13 cellular contexts compared by ENCODE assay signal in genomic region chr15:78048410-78048946, GRCh38. TPM values are rescaled to one million over a fixed set of nuclear protein-coding genes. Genes with fewer than 3 reads are reported as not detected.
DNase-seq lines count a peak whose midpoint lies in the region; ATAC-seq and TF ChIP-seq lines count a peak whose summit lies in the region.
"Had no signal": no experiment of that assay in that cellular context is flagged by ENCODE, and none has a peak within 500 bp of the region (broad histone marks: within the 10 kb centered on the region; RNA-seq: fewer than 3 reads in every experiment).

No MANE protein-coding gene starts in this region.

- no peak overlapping the region for H2AK9ac ChIP-seq in IMR-90 (replicated peaks; ENCODE audit: low read depth, low read length, poor library complexity)

- no peak for DNase-seq in IMR-90
- no peak for DNase-seq in right atrium auricular region (ENCODE audit: low spot score)
- DNase-seq in smooth muscle cell (lab: John Stamatoyannopoulos, UW; ENCODE audit: unreplicated experiment) = no peak
- DNase-seq in cerebellar cortex (ENCODE audit: low spot score) = no peak
- no peak for DNase-seq in OCI-M1 (lab: John Stamatoyannopoulos, UW)
- DNase-seq in type B pancreatic cell (ENCODE audit: extremely low spot score, unreplicated experiment) = no peak
- DNase-seq in NCI-H1436 (lab: John Stamatoyannopoulos, UW) = no peak
- DNase-seq: brain microvascular endothelial cell; glutamatergic neuron; naive B cell; NCI-H1092 treated with DMSO at 0.1 percent for 48 hours; stimulated activated CD4-positive, alpha-beta T cell treated with anti-CD3 and anti-CD28 coated beads, Interleukin-4, amount 100 ng/mL, for 1 hour had no signal

- CTCF ChIA-PET in IMR-90 (lab: Yijun Ruan, JAX) = no interaction called here

- H4K20me1 ChIP-seq in IMR-90 (ENCODE audit: insufficient read depth, low read length) (peaks cover 44% of the 10 kb centered on the region), smooth muscle cell (ENCODE audit: low read depth) (peaks cover 78% of the 10 kb centered on the region)

- H3K4me2 ChIP-seq in IMR-90 (ENCODE audit: low read depth, low read length) (no peak overlapping the region), smooth muscle cell (peak overlapping the region; percentile 64)

- no peaks in the 10 kb centered on the region for H3K9me3 Mint-ChIP-seq in activated naive CD8-positive, alpha-beta T cell (ENCODE audit: low read depth)
- H3K9me3 Mint-ChIP-seq in type B pancreatic cell = no peaks in the 10 kb centered on the region
- H3K9me3 Mint-ChIP-seq: naive B cell had no signal

- no peak overlapping the region for H2BK5ac ChIP-seq in IMR-90 (ENCODE audit: low read depth, low read length, poor library complexity, severe bottlenecking)

- H3K79me1 ChIP-seq in IMR-90 (ENCODE audit: low read depth in 1 of 2, low read length in 2 of 2) = peaks cover 27 to 79% of the 10 kb centered on the region in 2 experiments

- no peak overlapping the region; the same call in 1 of the 2 replicates for H2BK20ac ChIP-seq in IMR-90 (ENCODE audit: low read depth, low read length)

- H3K36me3 ChIP-seq in IMR-90 (ENCODE audit: control insufficient read depth, insufficient read depth, low read length) (peaks cover 17% of the 10 kb centered on the region), right atrium auricular region (peaks cover 7% of the 10 kb centered on the region), smooth muscle cell (ENCODE audit: low read depth) (peaks cover 3% of the 10 kb centered on the region)

- no peak for TF ChIP-seq RAD21 in IMR-90 (IDR thresholded peaks at IDR 0.05; ENCODE audit: low read length)

- H2AFZ ChIP-seq in IMR-90 (replicated peaks; ENCODE audit: low read length, poor library complexity) (no peak overlapping the region), smooth muscle cell (ENCODE audit: low read depth) (no peak overlapping the region)

- H3K9me1 ChIP-seq in IMR-90 (ENCODE audit: insufficient read depth, low read length) = peaks cover 32% of the 10 kb centered on the region

- H3K4ac ChIP-seq in IMR-90 (ENCODE audit: low read depth, low read length) = peak overlapping the region; percentile 65

- no peak for TF ChIP-seq POLR2A in IMR-90 (IDR thresholded peaks at IDR 0.05; ENCODE audit: low read depth, low read length)

- dilution Hi-C loops in IMR-90 (cut with HindIII; ENCODE audit: low sequenced_read_pairs, unreplicated experiment) = no loop called here

- H3K4me3 ChIP-seq in IMR-90 (ENCODE audit: insufficient read depth, low read depth, low read length) (no peak overlapping the region), right atrium auricular region (no peak overlapping the region), smooth muscle cell (no peak overlapping the region)

- peaks cover 97% of the 10 kb centered on the region for H3K4me1 Mint-ChIP-seq in activated naive CD8-positive, alpha-beta T cell (ENCODE audit: low read depth)
- H3K4me1 Mint-ChIP-seq in type B pancreatic cell (ENCODE audit: unreplicated experiment) = peaks cover 45% of the 10 kb centered on the region

- ATAC-seq in IMR-90 (ENCODE audit: low read depth) = no peak

- H2BK15ac ChIP-seq in IMR-90 (ENCODE audit: low read depth, low read length) = 0 out of 3 replicates have a peak overlapping the region, but pooled peaks have one; percentile 16

- POLR2A ChIA-PET in IMR-90 (lab: Charles Lee; ENCODE audit: unreplicated experiment) = no interaction called here

- H3K18ac ChIP-seq in IMR-90 (ENCODE audit: low read depth, low read length) = peak overlapping the region; percentile 26; the same call in 1 of the 2 replicates

- H2BK120ac ChIP-seq in IMR-90 (ENCODE audit: low read depth, low read length) = peak overlapping the region; percentile 50

- no CpG with 5 or more reads among the region's 8 CpGs for WGBS in IMR-90 (ENCODE audit: extremely low coverage in 2 of 2, insufficient read length in 1 of 2), 2 experiments
- WGBS in smooth muscle cell (ENCODE audit: low lambda C conversion rate) = 77% methylated on average over 8 of the region's 8 CpGs

- H3K4me1 ChIP-seq in IMR-90 (ENCODE audit: control insufficient read depth, insufficient read depth, low read length) = peaks cover 36% of the 10 kb centered on the region
- H3K4me1 ChIP-seq in right atrium auricular region = peaks cover 0 to 63% of the 10 kb centered on the region in 2 donors
- peaks cover 26% of the 10 kb centered on the region for H3K4me1 ChIP-seq in smooth muscle cell (ENCODE audit: low read depth)

- no peak overlapping the region for H3K14ac ChIP-seq in IMR-90 (replicated peaks; ENCODE audit: low read depth, low read length)

- peak overlapping the region; percentile 98 for H3K27ac Mint-ChIP-seq in activated naive CD8-positive, alpha-beta T cell
- H3K27ac Mint-ChIP-seq in type B pancreatic cell = no peak overlapping the region

- H3K27me3 ChIP-seq in IMR-90 (ENCODE audit: control insufficient read depth, insufficient read depth, low read length) = no peaks in the 10 kb centered on the region
- H3K27me3 ChIP-seq in right atrium auricular region = no peaks in the 10 kb centered on the region
- no peaks in the 10 kb centered on the region for H3K27me3 ChIP-seq in smooth muscle cell (ENCODE audit: low read depth)
- H3K27me3 ChIP-seq: brain microvascular endothelial cell had no signal

- H4K8ac ChIP-seq in IMR-90 (ENCODE audit: low read depth in 2 of 2, low read length in 2 of 2) = peak overlapping the region in 1 of 2 experiments; percentile 32; a peak in 2 of 4 replicates

- peaks cover 13% of the 10 kb centered on the region for H3K36me3 Mint-ChIP-seq in activated naive CD8-positive, alpha-beta T cell
- H3K36me3 Mint-ChIP-seq in type B pancreatic cell = peaks cover 8% of the 10 kb centered on the region

- no peak overlapping the region for H3K23ac ChIP-seq in IMR-90 (ENCODE audit: low read depth, low read length)

- peaks cover 10% of the 10 kb centered on the region for H3F3A ChIP-seq in smooth muscle cell (ENCODE audit: low read depth)

- H3K9ac ChIP-seq in IMR-90 (ENCODE audit: low read depth, low read length) = no peak overlapping the region
- H3K9ac ChIP-seq in smooth muscle cell (ENCODE audit: low read depth) = no peak overlapping the region

- H3K9me3 ChIP-seq in IMR-90 (ENCODE audit: control insufficient read depth, insufficient read depth, low read length) (no peaks in the 10 kb centered on the region), right atrium auricular region (no peaks in the 10 kb centered on the region), smooth muscle cell (replicated peaks; ENCODE audit: low read depth) (no peaks in the 10 kb centered on the region)

- H3K56ac ChIP-seq in IMR-90 (ENCODE audit: extremely low read depth, insufficient read depth, low read length) = no peak overlapping the region

- in situ Hi-C loops in IMR-90 (cut with MboI; ENCODE audit: low sequenced_read_pairs) = no loop called here

- H3K4me3 Mint-ChIP-seq in activated naive CD8-positive, alpha-beta T cell = no peak overlapping the region
- H3K4me3 Mint-ChIP-seq in type B pancreatic cell = no peak overlapping the region
- H3K4me3 Mint-ChIP-seq: naive B cell had no signal

- peak overlapping the region; percentile 49; the same call in 1 of the 2 replicates for H4K91ac ChIP-seq in IMR-90 (ENCODE audit: insufficient read depth, low read depth, low read length)

- no peak for TF ChIP-seq CTCF in IMR-90 (conservative IDR thresholded peaks at IDR 0.05; ENCODE audit: low read depth, low read length)
- TF ChIP-seq CTCF in right atrium auricular region (IDR thresholded peaks at IDR 0.05) = no peak
- no peak for TF ChIP-seq CTCF in smooth muscle cell (IDR thresholded peaks at IDR 0.05; ENCODE audit: borderline replicate concordance, insufficient read depth, poor library complexity, severe bottlenecking)
- no peak for TF ChIP-seq CTCF in type B pancreatic cell (conservative IDR thresholded peaks at IDR 0.05)

- peak overlapping the region; percentile 26 for H2AK5ac ChIP-seq in IMR-90 (ENCODE audit: low read depth, low read length)

- H3K27ac ChIP-seq in IMR-90 (ENCODE audit: insufficient read depth, low read length) (0 out of 2 replicates have a peak overlapping the region, but pooled peaks have one; percentile 1), right atrium auricular region (peak overlapping the region; percentile 44 to 63), smooth muscle cell (ENCODE audit: low read depth) (peak overlapping the region; percentile 62)
- H3K27ac ChIP-seq: brain microvascular endothelial cell had no signal

- no TSS peak for BruUV-seq in IMR-90 (replicated peaks; lab: Mats Ljungman, UMichigan)

- intact Hi-C loops in IMR-90 (cut with micrococcal nuclease) = loop anchor here (2.0 to 5.0 kb wide), 3 partner anchors 14 to 41 kb away; no protein-coding TSS in a partner anchor

- H4K5ac ChIP-seq in IMR-90 (ENCODE audit: low read depth, low read length) = peak overlapping the region; percentile 19; the same call in 1 of the 2 replicates

- H3K79me2 ChIP-seq in smooth muscle cell (ENCODE audit: low read depth) = peaks cover 4% of the 10 kb centered on the region

- H3K27me3 Mint-ChIP-seq in activated naive CD8-positive, alpha-beta T cell = no peaks in the 10 kb centered on the region
- no peaks in the 10 kb centered on the region for H3K27me3 Mint-ChIP-seq in type B pancreatic cell
- H3K27me3 Mint-ChIP-seq: naive B cell had no signal

TF ChIP-seq in IMR-90, 13 proteins besides CTCF, POLR2A, EP300 and RAD21 (continues in another document):
- TF ChIP-seq MAZ (IDR thresholded peaks at IDR 0.05; ENCODE audit: borderline replicate concordance, low read depth, low read length) (no peak), NFE2L2 (IDR thresholded peaks at IDR 0.05; ENCODE audit: low read depth, low read length) (no peak), CHD1 (IDR thresholded peaks at IDR 0.05; ENCODE audit: low read depth, low read length) (no peak), RCOR1 (IDR thresholded peaks at IDR 0.05; ENCODE audit: insufficient replicate concordance, low read length) (no peak), SMC3 (IDR thresholded peaks at IDR 0.05; ENCODE audit: low read depth, low read length) (no peak), RFX5 (IDR thresholded peaks at IDR 0.05; ENCODE audit: low read depth, low read length) (no peak), MAFK (IDR thresholded peaks at IDR 0.05; ENCODE audit: low read depth, low read length) (no peak)

RNA-seq across cellular contexts. Expression of gene TBC1D2B, which starts 29.0 kb away (rescaled TPM):
- total RNA-seq in IMR-90 (2012; rRNA removed) (17.7 and 17.8 TPM in 2 replicates), right atrium auricular region (10 to 100 TPM; 12.5 to 27.7 TPM), smooth muscle cell (19.4 and 31.9 TPM in 2 replicates), type B pancreatic cell (ENCODE audit: low replicate concordance) (17.4 and 22.1 TPM in 2 replicates)
- polyA plus RNA-seq in IMR-90 (2012; rRNA removed) (22.8 and 28.3 TPM in 2 replicates), smooth muscle cell (14.2 and 16.1 TPM in 2 replicates)
- 13.0 and 22.1 TPM in 2 replicates for polyA plus RNA-seq in IMR-90 (2012; cell fraction: cytosol; rRNA removed)
- 84.5 and 160 TPM in 2 replicates for polyA plus RNA-seq in IMR-90 (2012; cell fraction: nucleus; rRNA removed; ENCODE audit: low replicate concordance)

RNA-seq across cellular contexts. Expression of gene SH2D7, which starts 43.9 kb away (rescaled TPM):
- not detected in 2 replicates for total RNA-seq in IMR-90 (2012; rRNA removed)
- polyA plus RNA-seq in IMR-90 (2012; rRNA removed) = not detected in 2 replicates
- not detected in 2 replicates for polyA plus RNA-seq in IMR-90 (2012; cell fraction: cytosol; rRNA removed)
- not detected in 2 replicates for polyA plus RNA-seq in IMR-90 (2012; cell fraction: nucleus; rRNA removed; ENCODE audit: low replicate concordance)
- not detected for total RNA-seq in right atrium auricular region
- total RNA-seq in smooth muscle cell = not detected in 2 replicates
- polyA plus RNA-seq in smooth muscle cell = 0.07 and 0.34 TPM in 2 replicates
- total RNA-seq in type B pancreatic cell (ENCODE audit: low replicate concordance) = not detected in 2 replicates

Comparison
In these comparisons a context has a peak if more than half of its experiments do, and no peak if none do; other contexts are left out.
1. H3K27ac ChIP-seq: peak in every context shown above with its lines; median percentile 62 in smooth muscle cell; 54 in right atrium auricular region; 1 in IMR-90.